ENCODE assay signal across 19 cellular contexts in genomic region chr15:63902671-63903035, GRCh38.
"Had no signal": no experiment of that assay in that cellular context is flagged by ENCODE, and none has a peak within 500 bp of the region (broad histone marks: within the 10 kb centered on the region; RNA-seq: fewer than 3 reads in every experiment).

No MANE protein-coding gene starts in this region.

- H3K9me3 ChIP-seq: esophagus squamous epithelium, tibial artery had no signal

- H3K4me1 ChIP-seq: tibial artery had no signal

- DNase-seq: activated CD4-positive, alpha-beta memory T cell treated with anti-CD3 and anti-CD28 coated beads, Interleukin-2, amount 10 ng/mL, durations not matched to agents 7 days and 5 days; activated CD4-positive, alpha-beta T cell treated with anti-CD3 and anti-CD28 coated beads for 4 hours; activated CD8-positive, alpha-beta memory T cell treated with anti-CD3 and anti-CD28 coated beads, Interleukin-2, amount 10 ng/mL, durations not matched to agents 7 days and 5 days; amygdala; effector memory CD4-positive, alpha-beta T cell; esophagus squamous epithelium; foreskin fibroblast; glutamatergic neuron; hypothalamus; islet precursor cell; left colon; nephron progenitor cell; occipital lobe; stimulated activated CD4-positive, alpha-beta T cell treated with anti-CD3 and anti-CD28 coated beads, Interleukin-2, amount 100 ng/mL, for 24 hours; stimulated activated naive CD4-positive, alpha-beta T cell treated with Interleukin-2 at 50 U/mL for 16 hours; substantia nigra; T-helper 2 cell; tibial artery had no signal

- H3K27ac ChIP-seq: cardiac muscle cell, esophagus squamous epithelium, tibial artery had no signal

- H3K36me3 ChIP-seq: cardiac muscle cell, esophagus squamous epithelium, tibial artery had no signal

- H3K27me3 ChIP-seq: cardiac muscle cell, esophagus squamous epithelium, tibial artery had no signal

- H3K4me3 ChIP-seq: cardiac muscle cell, esophagus squamous epithelium, tibial artery had no signal
